ENCODE assay signal across 1 cellular context in genomic region chr2:76256689-76257088, GRCh38.
TF ChIP-seq lines count a peak whose summit lies in the region.

No MANE protein-coding gene starts in this region.

TF ChIP-seq in GM23338, 12 proteins besides CTCF, POLR2A, EP300 and RAD21 (continued from another document):
- TF ChIP-seq ZNF462 (CRISPR knock-in tag; IDR thresholded peaks at IDR 0.05) (no peak), JUNB (IDR thresholded peaks at IDR 0.05; ENCODE audit: unreplicated experiment) (no peak), ZNF331 (CRISPR knock-in tag; IDR thresholded peaks at IDR 0.05; ENCODE audit: low read depth) (no peak), NANOG (IDR thresholded peaks at IDR 0.05; ENCODE audit: borderline replicate concordance) (no peak), EZH2phosphoT487 (IDR thresholded peaks at IDR 0.05; ENCODE audit: unreplicated experiment) (no peak), POLR2AphosphoS5 (IDR thresholded peaks at IDR 0.05; ENCODE audit: low read depth) (no peak), ETS1 (IDR thresholded peaks at IDR 0.05) (no peak)
TF ChIP-seq in GM23338: peak in this region for 0.
